Comparison of ENCODE assay signal across 6 cellular contexts in genomic region chr9:137004285-137004684, GRCh38. TPM values are rescaled to one million over a fixed set of nuclear protein-coding genes. Genes with fewer than 3 reads are reported as not detected.
DNase-seq lines count a peak whose midpoint lies in the region; ATAC-seq and TF ChIP-seq lines count a peak whose summit lies in the region.
"Not testable (repeated sequence)": the region's sequence is repeated elsewhere in the genome, so short reads cannot be mapped to it uniquely, and the experiment has no call there.

No MANE protein-coding gene starts in this region.

- 34 to 47% (median 43%) methylated on average over 17 of the region's 17 CpGs for WGBS in heart left ventricle, 4 donors
- 36 to 42% (median 38%) methylated on average over 17 of the region's 17 CpGs for WGBS in psoas muscle, 3 donors

- CTCF ChIA-PET in MCF 10A (lab: Yijun Ruan, JAX): interaction anchor here (0.6 to 2.0 kb wide), 3 partner anchors 8 to 31 kb away, joined by 3 to 4 read pairs (median 4); partner anchors contain the start of genes CLIC3 and PAXX

- not testable (repeated sequence) for H3K27me3 Mint-ChIP-seq in GM23338 (ENCODE audit: insufficient read depth, low read depth, poor library complexity); MCF 10A (ENCODE audit: insufficient read depth, unreplicated experiment)

- not testable (repeated sequence) for H3K4me1 Mint-ChIP-seq in GM23338; MCF 10A (ENCODE audit: insufficient read depth, unreplicated experiment)

- not testable (repeated sequence) for H4K20me1 ChIP-seq in GM23338 (replicated peaks; ENCODE audit: insufficient read depth)

- not testable (repeated sequence) for H2AFZ ChIP-seq in GM23338

- not testable (repeated sequence) for H3K4me3 Mint-ChIP-seq in GM23338; MCF 10A (ENCODE audit: unreplicated experiment)

- not testable (repeated sequence) for H3K4me1 ChIP-seq in GM23338 (ENCODE audit: insufficient read depth); RWPE2 (ENCODE audit: insufficient read depth, poor library complexity, severe bottlenecking); psoas muscle
- H3K4me1 ChIP-seq in heart left ventricle: peaks cover 0 to 28% (median 0%) of the 10 kb centered on the region in 12 donors

- not testable (repeated sequence) for H3K36me3 Mint-ChIP-seq in GM23338 (ENCODE audit: low read depth); MCF 10A (ENCODE audit: insufficient read depth, unreplicated experiment)

- BruUV-seq in MCF 10A (replicated peaks; lab: Mats Ljungman, UMichigan): not testable (repeated sequence)

- POLR2A ChIA-PET in MCF 10A (lab: Yijun Ruan, JAX): not testable (repeated sequence)

- not testable (repeated sequence) for H3K79me2 ChIP-seq in GM23338 (replicated peaks; ENCODE audit: insufficient read depth)

- intact Hi-C loops in MCF 10A (cut with micrococcal nuclease); heart left ventricle (cut with DNase I); psoas muscle (cut with DNase I): not testable (repeated sequence)

- H3K4me3 ChIP-seq in GM23338; RWPE2 (ENCODE audit: severe bottlenecking); heart left ventricle; psoas muscle: not testable (repeated sequence)

- not testable (repeated sequence) for DNase-seq in AG09319 (ENCODE audit: extremely low read depth, low read depth); GM23338 (ENCODE audit: low spot score); RWPE2 (ENCODE audit: low spot score); MCF 10A (ENCODE audit: unreplicated experiment); heart left ventricle; psoas muscle

- peaks cover 19% of the 10 kb centered on the region for H3K9me3 Mint-ChIP-seq in GM23338
- not testable (repeated sequence) for H3K9me3 Mint-ChIP-seq in MCF 10A (ENCODE audit: unreplicated experiment)

- not testable (repeated sequence) for H3K36me3 ChIP-seq in GM23338 (ENCODE audit: insufficient read depth); RWPE2 (ENCODE audit: low read depth); psoas muscle (ENCODE audit: insufficient read depth in 1 of 2, low read depth in 1 of 2)
- H3K36me3 ChIP-seq in heart left ventricle: peaks cover 0 to 11% (median 0%) of the 10 kb centered on the region in 9 donors

- not testable (repeated sequence) for H3F3A ChIP-seq in GM23338 (replicated peaks; ENCODE audit: low read depth)

- H3K9me2 ChIP-seq in GM23338 (ENCODE audit: insufficient read depth): not testable (repeated sequence)

- H3K27ac Mint-ChIP-seq in GM23338; MCF 10A (ENCODE audit: low read depth, unreplicated experiment): not testable (repeated sequence)

- not testable (repeated sequence) for ATAC-seq in GM23338; RWPE2 (ENCODE audit: low read depth); heart left ventricle; psoas muscle

- not testable (repeated sequence) for H3K9me3 ChIP-seq in RWPE2 (ENCODE audit: severe bottlenecking); heart left ventricle; psoas muscle

- TF ChIP-seq CTCF in AG09319 (IDR thresholded peaks at IDR 0.05; ENCODE audit: low read depth, low read length) (peak; percentile 16), GM23338 (conservative IDR thresholded peaks at IDR 0.05; ENCODE audit: low read depth in 2 of 2) (peak; percentile 50 to 55), RWPE2 (IDR thresholded peaks at IDR 0.05; ENCODE audit: poor library complexity, severe bottlenecking) (peak; percentile 49), MCF 10A (IDR thresholded peaks at IDR 0.05; ENCODE audit: unreplicated experiment) (peak; percentile 24), heart left ventricle (IDR thresholded peaks at IDR 0.05) (peak; percentile 8 to 48 (median 28)), psoas muscle (IDR thresholded peaks at IDR 0.05) (peak; percentile 42)

- not testable (repeated sequence) for TF ChIP-seq POLR2A in heart left ventricle (IDR thresholded peaks at IDR 0.05)

- not testable (repeated sequence) for H3K27ac ChIP-seq in GM23338 (ENCODE audit: low read depth); RWPE2 (ENCODE audit: poor library complexity, severe bottlenecking); heart left ventricle; psoas muscle

- not testable (repeated sequence) for H3K4me2 ChIP-seq in GM23338

- not testable (repeated sequence) for H3K27me3 ChIP-seq in GM23338 (ENCODE audit: insufficient read depth); RWPE2 (ENCODE audit: insufficient read depth, poor library complexity, severe bottlenecking); heart left ventricle; psoas muscle (ENCODE audit: insufficient read depth in 3 of 3, low read length in 2 of 3)

TF ChIP-seq in GM23338, 12 proteins besides CTCF, POLR2A, EP300 and RAD21:
- TF ChIP-seq CREB1 (CRISPR knock-in tag; IDR thresholded peaks at IDR 0.05; ENCODE audit: low read depth): peak; percentile 75

RNA-seq across cellular contexts. Expression of gene CLIC3, which starts 7.9 kb away (rescaled TPM):
- 0.56 TPM in 1 of 2 replicates, not detected in the other for total RNA-seq in GM23338 (2014; rRNA removed; shearing (Covaris generic))
- polyA plus RNA-seq in GM23338 (2016; fragmentation: Nextera tagmentation; extraction: Ambion mirVana): 0.53 and 0.57 TPM in 2 replicates
- total RNA-seq in MCF 10A (2022): 1.2 and 4.2 TPM in 2 replicates
- 10 to 100 TPM in 1 of 9 donors, 1 to 10 TPM in 8; 1.5 to 16.7 (median 5.0) TPM for total RNA-seq in heart left ventricle
- polyA plus RNA-seq in heart left ventricle: 10 to 100 TPM in 1 of 2 donors, 1 to 10 TPM in 1; 3.9 to 11.3 TPM
- under 1 TPM in 3 of 4 donors, not detected in 1; 0.38 to 0.90 (median 0.54) TPM for total RNA-seq in psoas muscle
- under 1 TPM; 0.55 to 0.94 (median 0.79) TPM for polyA plus RNA-seq in psoas muscle

RNA-seq across cellular contexts. Expression of gene PAXX, which starts 12.1 kb away (rescaled TPM):
- total RNA-seq in GM23338 (2014; rRNA removed; shearing (Covaris generic)): 33.9 and 71.5 TPM in 2 replicates
- polyA plus RNA-seq in GM23338 (2016; fragmentation: Nextera tagmentation; extraction: Ambion mirVana) (86.0 and 88.3 TPM in 2 replicates), heart left ventricle (10 to 100 TPM; 31.2 to 57.3 TPM), psoas muscle (10 to 100 TPM; 16.5 to 39.2 (median 25.2) TPM)
- total RNA-seq in MCF 10A (2022) (43.6 and 57.9 TPM in 2 replicates), heart left ventricle (10 to 100 TPM; 15.0 to 35.3 (median 19.4) TPM), psoas muscle (10 to 100 TPM in 3 of 4 donors, 1 to 10 TPM in 1; 9.4 to 15.6 (median 12.4) TPM)

RNA-seq across cellular contexts. Expression of gene LCNL1, which starts 21.5 kb away (rescaled TPM):
- not detected in 2 replicates for total RNA-seq in GM23338 (2014; rRNA removed; shearing (Covaris generic))
- polyA plus RNA-seq in GM23338 (2016; fragmentation: Nextera tagmentation; extraction: Ambion mirVana): 0.11 and 0.14 TPM in 2 replicates
- not detected in 2 replicates for total RNA-seq in MCF 10A (2022)
- 10 to 100 TPM in 2 of 9 donors, 1 to 10 TPM in 5, under 1 TPM in 2; 0.16 to 14.9 (median 2.7) TPM for total RNA-seq in heart left ventricle
- polyA plus RNA-seq in heart left ventricle: 1 to 10 TPM in 1 of 2 donors, under 1 TPM in 1; 0.14 to 5.8 TPM
- total RNA-seq in psoas muscle: under 1 TPM; 0.10 to 0.79 (median 0.38) TPM
- under 1 TPM; 0.04 to 0.14 (median 0.06) TPM for polyA plus RNA-seq in psoas muscle

RNA-seq across cellular contexts. Expression of gene ABCA2, which starts 23.8 kb away (rescaled TPM):
- total RNA-seq in GM23338 (2014; rRNA removed; shearing (Covaris generic)): 14.2 and 16.0 TPM in 2 replicates
- polyA plus RNA-seq in GM23338 (2016; fragmentation: Nextera tagmentation; extraction: Ambion mirVana) (5.6 and 7.0 TPM in 2 replicates), heart left ventricle (10 to 100 TPM; 13.1 to 30.6 TPM), psoas muscle (10 to 100 TPM in 1 of 3 donors, 1 to 10 TPM in 2; 6.9 to 11.1 (median 8.5) TPM)
- total RNA-seq in MCF 10A (2022) (20.0 and 21.7 TPM in 2 replicates), heart left ventricle (10 to 100 TPM; 19.1 to 44.3 (median 33.4) TPM), psoas muscle (10 to 100 TPM; 12.2 to 23.5 (median 18.3) TPM)

RNA-seq across cellular contexts. Expression of gene PTGDS, which starts 27.0 kb away (rescaled TPM):
- 1.9 TPM in 1 of 2 replicates, not detected in the other for total RNA-seq in GM23338 (2014; rRNA removed; shearing (Covaris generic))
- polyA plus RNA-seq in GM23338 (2016; fragmentation: Nextera tagmentation; extraction: Ambion mirVana) (3.1 and 5.9 TPM in 2 replicates), heart left ventricle (1,000 to 10,000 TPM; 2,982 to 5,295 TPM), psoas muscle (10 to 100 TPM; 29.9 to 37.9 (median 37.8) TPM)
- total RNA-seq in MCF 10A (2022) (1.1 and 1.8 TPM in 2 replicates), heart left ventricle (1,000 to 10,000 TPM; 1,152 to 4,769 (median 3,109) TPM), psoas muscle (100 to 1,000 TPM in 1 of 4 donors, 10 to 100 TPM in 3; 23.3 to 130 (median 74.3) TPM)
